Comparison of ENCODE assay signal across 1 cellular context in genomic region chr6:72654101-72654618, GRCh38.
TF ChIP-seq lines count a peak whose summit lies in the region.

No MANE protein-coding gene starts in this region.

TF ChIP-seq in GM23338, 12 proteins besides CTCF, POLR2A, EP300 and RAD21 (continued from another document):
- TF ChIP-seq, protein P1, sequence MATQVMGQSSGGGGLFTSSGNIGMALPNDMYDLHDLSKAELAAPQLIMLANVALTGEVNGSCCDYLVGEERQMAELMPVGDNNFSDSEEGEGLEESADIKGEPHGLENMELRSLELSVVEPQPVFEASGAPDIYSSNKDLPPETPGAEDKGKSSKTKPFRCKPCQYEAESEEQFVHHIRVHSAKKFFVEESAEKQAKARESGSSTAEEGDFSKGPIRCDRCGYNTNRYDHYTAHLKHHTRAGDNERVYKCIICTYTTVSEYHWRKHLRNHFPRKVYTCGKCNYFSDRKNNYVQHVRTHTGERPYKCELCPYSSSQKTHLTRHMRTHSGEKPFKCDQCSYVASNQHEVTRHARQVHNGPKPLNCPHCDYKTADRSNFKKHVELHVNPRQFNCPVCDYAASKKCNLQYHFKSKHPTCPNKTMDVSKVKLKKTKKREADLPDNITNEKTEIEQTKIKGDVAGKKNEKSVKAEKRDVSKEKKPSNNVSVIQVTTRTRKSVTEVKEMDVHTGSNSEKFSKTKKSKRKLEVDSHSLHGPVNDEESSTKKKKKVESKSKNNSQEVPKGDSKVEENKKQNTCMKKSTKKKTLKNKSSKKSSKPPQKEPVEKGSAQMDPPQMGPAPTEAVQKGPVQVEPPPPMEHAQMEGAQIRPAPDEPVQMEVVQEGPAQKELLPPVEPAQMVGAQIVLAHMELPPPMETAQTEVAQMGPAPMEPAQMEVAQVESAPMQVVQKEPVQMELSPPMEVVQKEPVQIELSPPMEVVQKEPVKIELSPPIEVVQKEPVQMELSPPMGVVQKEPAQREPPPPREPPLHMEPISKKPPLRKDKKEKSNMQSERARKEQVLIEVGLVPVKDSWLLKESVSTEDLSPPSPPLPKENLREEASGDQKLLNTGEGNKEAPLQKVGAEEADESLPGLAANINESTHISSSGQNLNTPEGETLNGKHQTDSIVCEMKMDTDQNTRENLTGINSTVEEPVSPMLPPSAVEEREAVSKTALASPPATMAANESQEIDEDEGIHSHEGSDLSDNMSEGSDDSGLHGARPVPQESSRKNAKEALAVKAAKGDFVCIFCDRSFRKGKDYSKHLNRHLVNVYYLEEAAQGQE (IDR thresholded peaks at IDR 0.05; ENCODE audit: unreplicated experiment) = no peak
- TF ChIP-seq STAT1 (IDR thresholded peaks at IDR 0.05; ENCODE audit: unreplicated experiment) (no peak), EZH2 (IDR thresholded peaks at IDR 0.05; ENCODE audit: low read depth, unreplicated experiment) (no peak), NANOG (IDR thresholded peaks at IDR 0.05; ENCODE audit: borderline replicate concordance) (no peak), ZNF114 (CRISPR knock-in tag; IDR thresholded peaks at IDR 0.05) (no peak), POLR2AphosphoS5 (IDR thresholded peaks at IDR 0.05; ENCODE audit: low read depth) (no peak), CREB1 (CRISPR knock-in tag; IDR thresholded peaks at IDR 0.05; ENCODE audit: low read depth) (no peak)
